Comparison of ENCODE assay signal across 1 cellular context in genomic region chr17:37676115-37676925, GRCh38.
TF ChIP-seq lines count a peak whose summit lies in the region.

No MANE protein-coding gene starts in this region.

TF ChIP-seq in HepG2, 621 proteins besides CTCF, POLR2A, EP300 and RAD21 (continued from another document and continues in another):
- no peak; the same call in 1 of the 2 replicates for TF ChIP-seq ZSCAN9 (CRISPR knock-in tag; IDR thresholded peaks at IDR 0.05; ENCODE audit: borderline replicate concordance)
- TF ChIP-seq MEIS1 (CRISPR knock-in tag; IDR thresholded peaks at IDR 0.05; ENCODE audit: borderline replicate concordance), result peak; percentile 61; the same call in 1 of the 2 replicates
- 0 out of 2 replicates have a peak, but pooled peaks have one; percentile 58 for TF ChIP-seq ZNF792 (CRISPR knock-in tag; IDR thresholded peaks at IDR 0.05)
- TF ChIP-seq ZNF337 (CRISPR knock-in tag; IDR thresholded peaks at IDR 0.05; ENCODE audit: borderline replicate concordance, low read depth), result no peak; the same call in 1 of the 2 replicates
- peak; percentile 40; the same call in 1 of the 2 replicates for TF ChIP-seq ETV5 (CRISPR knock-in tag; IDR thresholded peaks at IDR 0.05; ENCODE audit: borderline replicate concordance)
- no peak for TF ChIP-seq TOPORS (CRISPR knock-in tag; IDR thresholded peaks at IDR 0.05)
- no peak for TF ChIP-seq SAFB2 (CRISPR knock-in tag; IDR thresholded peaks at IDR 0.05; ENCODE audit: borderline replicate concordance, low read depth)
- no peak for TF ChIP-seq KMT2B (CRISPR knock-in tag; IDR thresholded peaks at IDR 0.05)
- TF ChIP-seq ZFP36 (IDR thresholded peaks at IDR 0.05; ENCODE audit: borderline replicate concordance, low read depth, low read length, partially characterized antibody), result no peak
- no peak for TF ChIP-seq HINFP (CRISPR knock-in tag; IDR thresholded peaks at IDR 0.05; ENCODE audit: low read depth)
- TF ChIP-seq RNF2 (conservative IDR thresholded peaks at IDR 0.05; ENCODE audit: low read depth), result no peak
- TF ChIP-seq DMTF1 (CRISPR knock-in tag; IDR thresholded peaks at IDR 0.05), result no peak
- TF ChIP-seq GFI1 (CRISPR knock-in tag; IDR thresholded peaks at IDR 0.05; ENCODE audit: borderline replicate concordance), result peak; percentile 61; the same call in 1 of the 2 replicates
- TF ChIP-seq MTA3 (CRISPR knock-in tag; IDR thresholded peaks at IDR 0.05), result no peak
- TF ChIP-seq HDAC2 (CRISPR knock-in tag; IDR thresholded peaks at IDR 0.05), result peak; percentile 74; the same call in 1 of the 2 replicates
- TF ChIP-seq, protein P1, sequence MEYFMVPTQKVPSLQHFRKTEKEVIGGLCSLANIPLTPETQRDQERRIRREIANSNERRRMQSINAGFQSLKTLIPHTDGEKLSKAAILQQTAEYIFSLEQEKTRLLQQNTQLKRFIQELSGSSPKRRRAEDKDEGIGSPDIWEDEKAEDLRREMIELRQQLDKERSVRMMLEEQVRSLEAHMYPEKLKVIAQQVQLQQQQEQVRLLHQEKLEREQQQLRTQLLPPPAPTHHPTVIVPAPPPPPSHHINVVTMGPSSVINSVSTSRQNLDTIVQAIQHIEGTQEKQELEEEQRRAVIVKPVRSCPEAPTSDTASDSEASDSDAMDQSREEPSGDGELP (IDR thresholded peaks at IDR 0.05; ENCODE audit: borderline replicate concordance, low read depth), result peak; percentile 58; the same call in 1 of the 2 replicates
- 0 out of 2 replicates have a peak, but pooled peaks have one; percentile 26 for TF ChIP-seq HNF1A (IDR thresholded peaks at IDR 0.05; ENCODE audit: low read depth)
- no peak for TF ChIP-seq HNF1A (CRISPR knock-in tag; IDR thresholded peaks at IDR 0.05; ENCODE audit: borderline replicate concordance)
- no peak for TF ChIP-seq ZFP36L1 (CRISPR knock-in tag; IDR thresholded peaks at IDR 0.05)
- TF ChIP-seq ZNF552 (CRISPR knock-in tag; IDR thresholded peaks at IDR 0.05; ENCODE audit: borderline replicate concordance), result no peak
- no peak for TF ChIP-seq ZNF367 (CRISPR knock-in tag; IDR thresholded peaks at IDR 0.05; ENCODE audit: borderline replicate concordance)
- TF ChIP-seq ATF7-NPFF (CRISPR knock-in tag; IDR thresholded peaks at IDR 0.05; ENCODE audit: low read depth), result no peak
- no peak for TF ChIP-seq ZNF362 (CRISPR knock-in tag; IDR thresholded peaks at IDR 0.05; ENCODE audit: borderline replicate concordance)
- TF ChIP-seq, protein P2, sequence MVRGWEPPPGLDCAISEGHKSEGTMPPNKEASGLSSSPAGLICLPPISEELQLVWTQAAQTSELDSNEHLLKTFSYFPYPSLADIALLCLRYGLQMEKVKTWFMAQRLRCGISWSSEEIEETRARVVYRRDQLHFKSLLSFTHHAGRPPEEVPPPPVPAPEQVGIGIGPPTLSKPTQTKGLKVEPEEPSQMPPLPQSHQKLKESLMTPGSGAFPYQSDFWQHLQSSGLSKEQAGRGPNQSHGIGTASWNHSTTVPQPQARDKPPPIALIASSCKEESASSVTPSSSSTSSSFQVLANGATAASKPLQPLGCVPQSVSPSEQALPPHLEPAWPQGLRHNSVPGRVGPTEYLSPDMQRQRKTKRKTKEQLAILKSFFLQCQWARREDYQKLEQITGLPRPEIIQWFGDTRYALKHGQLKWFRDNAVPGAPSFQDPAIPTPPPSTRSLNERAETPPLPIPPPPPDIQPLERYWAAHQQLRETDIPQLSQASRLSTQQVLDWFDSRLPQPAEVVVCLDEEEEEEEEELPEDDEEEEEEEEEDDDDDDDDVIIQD (CRISPR knock-in tag; IDR thresholded peaks at IDR 0.05; ENCODE audit: low read depth), result peak; percentile 48; the same call in 1 of the 2 replicates
- no peak for TF ChIP-seq ZNF382 (CRISPR knock-in tag; IDR thresholded peaks at IDR 0.05; ENCODE audit: borderline replicate concordance)
- TF ChIP-seq RBFOX2 (IDR thresholded peaks at IDR 0.05; ENCODE audit: low read depth, low read length), result no peak
- TF ChIP-seq ZHX1 (CRISPR knock-in tag; IDR thresholded peaks at IDR 0.05; ENCODE audit: low read depth), result 0 out of 2 replicates have a peak, but pooled peaks have one; percentile 30
- no peak; the same call in 1 of the 2 replicates for TF ChIP-seq SP4 (CRISPR knock-in tag; IDR thresholded peaks at IDR 0.05)
- peak; percentile 90 for TF ChIP-seq CEBPG (CRISPR knock-in tag; IDR thresholded peaks at IDR 0.05)
- 0 out of 2 replicates have a peak, but pooled peaks have one; percentile 37 for TF ChIP-seq ZNF557 (CRISPR knock-in tag; IDR thresholded peaks at IDR 0.05)
- peak; percentile 10 for TF ChIP-seq THAP11 (CRISPR knock-in tag; IDR thresholded peaks at IDR 0.05)
- no peak for TF ChIP-seq REL (CRISPR knock-in tag; conservative IDR thresholded peaks at IDR 0.05)
- TF ChIP-seq, protein P3, sequence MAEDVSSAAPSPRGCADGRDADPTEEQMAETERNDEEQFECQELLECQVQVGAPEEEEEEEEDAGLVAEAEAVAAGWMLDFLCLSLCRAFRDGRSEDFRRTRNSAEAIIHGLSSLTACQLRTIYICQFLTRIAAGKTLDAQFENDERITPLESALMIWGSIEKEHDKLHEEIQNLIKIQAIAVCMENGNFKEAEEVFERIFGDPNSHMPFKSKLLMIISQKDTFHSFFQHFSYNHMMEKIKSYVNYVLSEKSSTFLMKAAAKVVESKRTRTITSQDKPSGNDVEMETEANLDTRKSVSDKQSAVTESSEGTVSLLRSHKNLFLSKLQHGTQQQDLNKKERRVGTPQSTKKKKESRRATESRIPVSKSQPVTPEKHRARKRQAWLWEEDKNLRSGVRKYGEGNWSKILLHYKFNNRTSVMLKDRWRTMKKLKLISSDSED (CRISPR knock-in tag; IDR thresholded peaks at IDR 0.05), result no peak
- TF ChIP-seq TARDBP (CRISPR knock-in tag; IDR thresholded peaks at IDR 0.05), result no peak
- TF ChIP-seq RAD51 (IDR thresholded peaks at IDR 0.05; ENCODE audit: borderline replicate concordance), result no peak
- TF ChIP-seq SP140L (CRISPR knock-in tag; IDR thresholded peaks at IDR 0.05; ENCODE audit: borderline replicate concordance), result no peak
- TF ChIP-seq ZFP82 (CRISPR knock-in tag; IDR thresholded peaks at IDR 0.05; ENCODE audit: borderline replicate concordance), result no peak
- TF ChIP-seq PAX8 (CRISPR knock-in tag; IDR thresholded peaks at IDR 0.05; ENCODE audit: borderline replicate concordance), result no peak
- no peak for TF ChIP-seq ZNF674 (CRISPR knock-in tag; IDR thresholded peaks at IDR 0.05; ENCODE audit: low read depth)
- TF ChIP-seq KLF16 (CRISPR knock-in tag; IDR thresholded peaks at IDR 0.05), result peak in 1 of 2 experiments; percentile 43; a peak in 1 of 4 replicates
- TF ChIP-seq ZNF691 (CRISPR knock-in tag; IDR thresholded peaks at IDR 0.05; ENCODE audit: borderline replicate concordance, low read depth), result 0 out of 2 replicates have a peak, but pooled peaks have one; percentile 11
- TF ChIP-seq GABPB1 (CRISPR knock-in tag; IDR thresholded peaks at IDR 0.05), result no peak
- TF ChIP-seq NR3C1 (CRISPR knock-in tag; IDR thresholded peaks at IDR 0.05), result no peak
- TF ChIP-seq ZFP1 (CRISPR knock-in tag; IDR thresholded peaks at IDR 0.05), result 0 out of 2 replicates have a peak, but pooled peaks have one; percentile 52
- TF ChIP-seq ZNF660 (CRISPR knock-in tag; IDR thresholded peaks at IDR 0.05; ENCODE audit: borderline replicate concordance, low read depth), result no peak
- TF ChIP-seq ZNF501 (CRISPR knock-in tag; IDR thresholded peaks at IDR 0.05), result peak; percentile 32; the same call in 1 of the 2 replicates
- TF ChIP-seq ZNF607 (CRISPR knock-in tag; IDR thresholded peaks at IDR 0.05; ENCODE audit: borderline replicate concordance), result no peak
- TF ChIP-seq NAIF1 (CRISPR knock-in tag; IDR thresholded peaks at IDR 0.05; ENCODE audit: borderline replicate concordance), result no peak
- peak; percentile 44; the same call in 1 of the 2 replicates for TF ChIP-seq RFX5 (IDR thresholded peaks at IDR 0.05; ENCODE audit: low read depth, low read length)
